ENCODE assay signal across 17 cellular contexts in the genomic region with DNA sequence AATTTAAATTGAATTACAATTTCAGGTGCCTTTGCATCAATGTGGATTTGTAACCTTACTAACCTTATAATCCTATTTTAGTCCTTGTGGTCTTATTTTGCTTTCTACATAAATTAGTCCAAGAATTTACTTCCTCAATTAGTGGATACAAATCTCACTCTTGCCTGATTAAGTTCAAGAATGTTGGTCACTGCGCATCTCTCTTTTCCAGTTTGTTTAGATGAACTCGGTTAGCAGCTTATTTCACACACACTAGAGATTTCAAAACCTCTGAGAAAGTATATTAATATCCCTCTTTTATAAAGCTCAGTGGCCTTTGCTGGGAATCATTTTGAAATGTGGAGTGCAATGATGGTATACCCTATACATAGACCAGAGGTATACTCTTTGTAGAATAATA.
"Had no signal": no experiment of that assay in that cellular context is flagged by ENCODE, and none has a peak within 500 bp of the region (broad histone marks: within the 10 kb centered on the region; RNA-seq: fewer than 3 reads in every experiment).

No MANE protein-coding gene starts in this region.

- H3K27ac ChIP-seq: foreskin keratinocyte, neural progenitor cell, ovary had no signal

- H3K27me3 ChIP-seq: ascending aorta, foreskin keratinocyte, neural progenitor cell, ovary, transverse colon, vagina had no signal

- ATAC-seq: activated CD4-positive, CD25-positive, alpha-beta regulatory T cell treated with anti-CD3 and anti-CD28 coated beads, Interleukin-2, amount 50 U/mL, for 24 hours; effector memory CD8-positive, alpha-beta T cell; foreskin keratinocyte; stimulated activated naive B cell treated with anti-CD40 and anti-IgM and Interleukin-4, amounts not matched to agents 10 μg/mL and 1 μg/mL and 100 μg/mL, for 72 hours had no signal

- H2AFZ ChIP-seq: neural progenitor cell had no signal

- H3K36me3 ChIP-seq: ascending aorta, neural progenitor cell, ovary, transverse colon, vagina had no signal

- H3K4me1 ChIP-seq: foreskin keratinocyte, neural progenitor cell, transverse colon, vagina had no signal

- H3K9ac ChIP-seq: neural progenitor cell had no signal

- H3K9me3 ChIP-seq: ascending aorta, ovary, transverse colon, vagina had no signal

- H3K4me2 ChIP-seq: neural progenitor cell had no signal

- DNase-seq: activated CD4-positive, alpha-beta T cell treated with anti-CD3 and anti-CD28 coated beads, Interleukin-2, amount 50 U/mL, for 1 hour; activated naive CD8-positive, alpha-beta T cell treated with anti-CD3 and anti-CD28 coated beads, Interleukin-2, amount 10 ng/mL, durations not matched to agents 7 days and 5 days; effector memory CD8-positive, alpha-beta T cell; erythroblast; glutamatergic neuron; immature natural killer cell; naive B cell; ovary; stimulated activated CD4-positive, alpha-beta T cell treated with anti-CD3 and anti-CD28 coated beads, Interleukin-2, amount 100 ng/mL, for 48 hours; stimulated activated naive B cell treated with anti-CD40 and anti-IgM and Interleukin-4, amounts not matched to agents 10 μg/mL and 1 μg/mL and 100 μg/mL, for 72 hours; transverse colon had no signal

- H3K4me3 ChIP-seq: ascending aorta, lung, neural progenitor cell, ovary, transverse colon, vagina had no signal
